Comparison of ENCODE assay signal across 10 cellular contexts in genomic region chr11:135033545-135033944, GRCh38.
DNase-seq lines count a peak whose midpoint lies in the region; ATAC-seq and TF ChIP-seq lines count a peak whose summit lies in the region.
"Had no signal": no experiment of that assay in that cellular context is flagged by ENCODE, and none has a peak within 500 bp of the region (broad histone marks: within the 10 kb centered on the region; RNA-seq: fewer than 3 reads in every experiment).

No MANE protein-coding gene starts in this region.

- intact Hi-C loops in esophagus muscularis mucosa (cut with DNase I): no loop called here
- intact Hi-C loops in activated T-helper 2 cell treated with anti-CD3 and anti-CD28 coated beads, Interferon-gamma antibody, Interleukin-2, Interleukin-4, amounts not matched to agents 10 μg/mL and 5 μg/mL and 100 μg/mL, durations not matched to agents 14 hours and 24 hours and 36 hours (cut with micrococcal nuclease): no loop called here

- H3K79me2 ChIP-seq in GM23248 (ENCODE audit: insufficient read depth) (no peaks in the 10 kb centered on the region), neural progenitor cell (ENCODE audit: low read depth) (no peaks in the 10 kb centered on the region)

- no peak overlapping the region for H2AFZ ChIP-seq in GM23248
- H2AFZ ChIP-seq in neural progenitor cell (replicated peaks): no peak overlapping the region

- no peak overlapping the region for H3K4me3 ChIP-seq in GM23248
- H3K4me3 ChIP-seq in esophagus muscularis mucosa: no peak overlapping the region
- no peak overlapping the region for H3K4me3 ChIP-seq in neural progenitor cell

- DNase-seq in GM23248: peak; percentile 10
- DNase-seq in NCI-H524 (lab: John Stamatoyannopoulos, UW): peak; percentile 28 to 67
- peak; percentile 66 for DNase-seq in esophagus muscularis mucosa (ENCODE audit: extremely low spot score)
- DNase-seq in neural progenitor cell (ENCODE audit: low spot score): peak; percentile 76
- DNase-seq in activated T-helper 2 cell treated with anti-CD3 and anti-CD28 coated beads, Interferon-gamma antibody, Interleukin-2, Interleukin-4, amounts not matched to agents 10 μg/mL and 5 μg/mL and 100 μg/mL, durations not matched to agents 14 hours and 24 hours and 36 hours (ENCODE audit: low spot score): no peak
- no peak for DNase-seq in HCEC 1CT
- DNase-seq: activated effector memory CD4-positive, alpha-beta T cell treated with anti-CD3 and anti-CD28 coated beads, Interleukin-2, amount 50 U/mL, for 16 hours had no signal

- no peak overlapping the region for H3K27ac Mint-ChIP-seq in neural progenitor cell
- no peak overlapping the region for H3K27ac Mint-ChIP-seq in activated T-helper 2 cell treated with anti-CD3 and anti-CD28 coated beads, Interferon-gamma antibody, Interleukin-2, Interleukin-4, amounts not matched to agents 10 μg/mL and 5 μg/mL and 100 μg/mL, durations not matched to agents 14 hours and 24 hours and 36 hours
- H3K27ac Mint-ChIP-seq: stimulated activated naive CD8-positive, alpha-beta T cell treated with anti-CD3 and anti-CD28 coated beads, Interleukin-15, Interleukin-2, amounts not matched to agents 100 ng/mL and 50 ng/mL, for 24 hours had no signal

- TF ChIP-seq EP300 in esophagus muscularis mucosa (IDR thresholded peaks at IDR 0.05): no peak

- no peak overlapping the region for H3K4me3 Mint-ChIP-seq in neural progenitor cell
- no peak overlapping the region for H3K4me3 Mint-ChIP-seq in activated T-helper 2 cell treated with anti-CD3 and anti-CD28 coated beads, Interferon-gamma antibody, Interleukin-2, Interleukin-4, amounts not matched to agents 10 μg/mL and 5 μg/mL and 100 μg/mL, durations not matched to agents 14 hours and 24 hours and 36 hours (ENCODE audit: low read depth)
- H3K4me3 Mint-ChIP-seq: stimulated activated naive CD8-positive, alpha-beta T cell treated with anti-CD3 and anti-CD28 coated beads, Interleukin-15, Interleukin-2, amounts not matched to agents 100 ng/mL and 50 ng/mL, for 24 hours had no signal

- H3K9me3 ChIP-seq in GM23248 (ENCODE audit: low read depth): no peaks in the 10 kb centered on the region
- no peaks in the 10 kb centered on the region for H3K9me3 ChIP-seq in esophagus muscularis mucosa
- H3K9me3 ChIP-seq in neural progenitor cell (ENCODE audit: low read depth): no peaks in the 10 kb centered on the region

- in situ Hi-C loops in GM23248 (cut with MboI): no loop called here

- H3K36me3 Mint-ChIP-seq in neural progenitor cell: no peaks in the 10 kb centered on the region
- H3K36me3 Mint-ChIP-seq in activated T-helper 2 cell treated with anti-CD3 and anti-CD28 coated beads, Interferon-gamma antibody, Interleukin-2, Interleukin-4, amounts not matched to agents 10 μg/mL and 5 μg/mL and 100 μg/mL, durations not matched to agents 14 hours and 24 hours and 36 hours (ENCODE audit: low read depth): no peaks in the 10 kb centered on the region

- no peak overlapping the region for H3K9ac ChIP-seq in GM23248
- no peak overlapping the region for H3K9ac ChIP-seq in neural progenitor cell

- H3K27me3 ChIP-seq in GM23248 (replicated peaks; ENCODE audit: insufficient read depth) (no peaks in the 10 kb centered on the region), esophagus muscularis mucosa (peaks cover 0 to 72% (median 0%) of the 10 kb centered on the region in 4 donors), neural progenitor cell (no peaks in the 10 kb centered on the region)

- H3K27ac ChIP-seq in GM23248 (no peak overlapping the region), esophagus muscularis mucosa (replicated peaks in 1 of 4) (no peak overlapping the region), neural progenitor cell (no peak overlapping the region)

- no peaks in the 10 kb centered on the region for H4K20me1 ChIP-seq in GM23248 (ENCODE audit: insufficient read depth)
- H4K20me1 ChIP-seq in neural progenitor cell (ENCODE audit: low read depth): no peaks in the 10 kb centered on the region

- no peak for TF ChIP-seq POLR2A in esophagus muscularis mucosa (IDR thresholded peaks at IDR 0.05; ENCODE audit: low read depth)

- H3K4me2 ChIP-seq in GM23248 (ENCODE audit: unreplicated experiment) (no peak overlapping the region), neural progenitor cell (no peak overlapping the region)

- peaks cover 13% of the 10 kb centered on the region for H3K4me1 Mint-ChIP-seq in neural progenitor cell
- no peaks in the 10 kb centered on the region for H3K4me1 Mint-ChIP-seq in activated T-helper 2 cell treated with anti-CD3 and anti-CD28 coated beads, Interferon-gamma antibody, Interleukin-2, Interleukin-4, amounts not matched to agents 10 μg/mL and 5 μg/mL and 100 μg/mL, durations not matched to agents 14 hours and 24 hours and 36 hours (ENCODE audit: low read depth)

- no peaks in the 10 kb centered on the region for H3K36me3 ChIP-seq in GM23248 (ENCODE audit: low read depth)
- H3K36me3 ChIP-seq in esophagus muscularis mucosa: no peaks in the 10 kb centered on the region
- H3K36me3 ChIP-seq in neural progenitor cell: no peaks in the 10 kb centered on the region

- ATAC-seq in HG03175 (IDR thresholded peaks at IDR 0.05; ENCODE audit: unreplicated experiment) (no peak), HG03571 (IDR thresholded peaks at IDR 0.05; ENCODE audit: unreplicated experiment) (no peak)

- TF ChIP-seq CTCF in esophagus muscularis mucosa (IDR thresholded peaks at IDR 0.05) (no peak), neural progenitor cell (IDR thresholded peaks at IDR 0.05) (peak; percentile 71)

- H3K4me1 ChIP-seq in GM23248 (ENCODE audit: insufficient read depth): no peaks in the 10 kb centered on the region
- no peaks in the 10 kb centered on the region for H3K4me1 ChIP-seq in esophagus muscularis mucosa
- no peaks in the 10 kb centered on the region for H3K4me1 ChIP-seq in neural progenitor cell

- H3K9me2 ChIP-seq in GM23248 (ENCODE audit: insufficient read depth): no peaks in the 10 kb centered on the region

- H3K27me3 Mint-ChIP-seq in neural progenitor cell (ENCODE audit: insufficient read depth, low read depth): peaks cover 15% of the 10 kb centered on the region
- H3K27me3 Mint-ChIP-seq in activated T-helper 2 cell treated with anti-CD3 and anti-CD28 coated beads, Interferon-gamma antibody, Interleukin-2, Interleukin-4, amounts not matched to agents 10 μg/mL and 5 μg/mL and 100 μg/mL, durations not matched to agents 14 hours and 24 hours and 36 hours (ENCODE audit: low read depth): no peaks in the 10 kb centered on the region

- 6% methylated on average over 5 of the region's 5 CpGs for WGBS in GM23248 (ENCODE audit: low coverage in 1 of 2, low lambda C conversion rate in 2 of 2, missing lambda C conversion rate in 2 of 2), 2 experiments
- 33% methylated on average over 5 of the region's 5 CpGs for WGBS in esophagus muscularis mucosa

- no peaks in the 10 kb centered on the region for H3K9me3 Mint-ChIP-seq in neural progenitor cell
- H3K9me3 Mint-ChIP-seq in activated T-helper 2 cell treated with anti-CD3 and anti-CD28 coated beads, Interferon-gamma antibody, Interleukin-2, Interleukin-4, amounts not matched to agents 10 μg/mL and 5 μg/mL and 100 μg/mL, durations not matched to agents 14 hours and 24 hours and 36 hours: no peaks in the 10 kb centered on the region

- no peaks in the 10 kb centered on the region for H3F3A ChIP-seq in GM23248 (ENCODE audit: insufficient read depth)
- H3F3A ChIP-seq in neural progenitor cell (ENCODE audit: low read depth): no peaks in the 10 kb centered on the region

Comparison
In these comparisons a context has a peak if more than half of its experiments do, and no peak if none do; other contexts are left out.
1. DNase-seq: peak in GM23248 (single experiment), NCI-H524 (2 of 2), esophagus muscularis mucosa (single experiment) and neural progenitor cell (single experiment); none in activated T-helper 2 cell treated with anti-CD3 and anti-CD28 coated beads, Interferon-gamma antibody, Interleukin-2, Interleukin-4, amounts not matched to agents 10 μg/mL and 5 μg/mL and 100 μg/mL, durations not matched to agents 14 hours and 24 hours and 36 hours (single experiment) and HCEC 1CT (single experiment).